In the genomic region with DNA sequence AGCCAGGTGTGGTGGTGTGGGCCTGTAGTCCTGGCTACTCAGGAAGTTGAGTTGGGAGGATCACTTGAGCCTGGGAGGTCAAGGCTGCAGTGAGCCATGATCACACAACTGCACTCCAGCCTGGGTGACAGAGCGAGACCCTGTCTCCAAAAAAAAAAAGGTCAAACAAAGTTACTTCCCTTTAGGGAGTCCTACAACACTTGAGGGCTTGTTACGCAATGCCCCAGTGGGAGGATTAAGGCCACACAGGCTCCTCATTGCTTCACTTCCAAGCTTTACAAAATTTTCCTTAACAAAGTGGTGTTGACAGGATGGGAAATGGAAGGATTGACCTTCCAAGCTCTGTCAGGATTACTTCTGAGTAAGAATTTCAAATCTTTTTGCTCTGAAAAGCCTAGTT, we compare ENCODE assay signal across 14 cellular contexts. TPM values are rescaled to one million over a fixed set of nuclear protein-coding genes. Genes with fewer than 3 reads are reported as not detected.
DNase-seq lines count a peak whose midpoint lies in the region; ATAC-seq and TF ChIP-seq lines count a peak whose summit lies in the region.
"Had no signal": no experiment of that assay in that cellular context is flagged by ENCODE, and none has a peak within 500 bp of the region (broad histone marks: within the 10 kb centered on the region; RNA-seq: fewer than 3 reads in every experiment).

No MANE protein-coding gene starts in this region.

- H3K27me3 ChIP-seq in A673 (replicated peaks; ENCODE audit: insufficient read depth, low read depth, low read length, poor library complexity), result no peaks in the 10 kb centered on the region
- H3K27me3 ChIP-seq in WERI-Rb-1 (ENCODE audit: insufficient read depth, low read depth, severe bottlenecking), result no peaks in the 10 kb centered on the region
- no peaks in the 10 kb centered on the region for H3K27me3 ChIP-seq in left lung
- H3K27me3 ChIP-seq: SJCRH30 had no signal

- TF ChIP-seq RAD21 in Ishikawa (IDR thresholded peaks at IDR 0.05; ENCODE audit: low read depth), result no peak

- POLR2A ChIA-PET in A673 (lab: Charles Lee; ENCODE audit: low non-redundant PET), result no interaction called here

- CTCF ChIA-PET in A673 (lab: Charles Lee), result no interaction called here

- intact Hi-C loops in A673 (cut with micrococcal nuclease; ENCODE audit: unreplicated experiment) (no loop called here), left lung (cut with DNase I) (no loop called here)

- no peak overlapping the region for H3K27ac Mint-ChIP-seq in effector memory CD8-positive, alpha-beta T cell
- H3K27ac Mint-ChIP-seq: immature natural killer cell had no signal

- H3K36me3 Mint-ChIP-seq in effector memory CD8-positive, alpha-beta T cell (ENCODE audit: insufficient read depth), result peaks cover 3% of the 10 kb centered on the region
- H3K36me3 Mint-ChIP-seq: immature natural killer cell; naive thymus-derived CD8-positive, alpha-beta T cell had no signal

- ATAC-seq in left lung (peak; percentile 52), GM19023 (IDR thresholded peaks at IDR 0.05; ENCODE audit: unreplicated experiment) (no peak)
- no peak for ATAC-seq in effector memory CD8-positive, alpha-beta T cell (replicated peaks)
- ATAC-seq: naive thymus-derived CD8-positive, alpha-beta T cell had no signal

- no peak for TF ChIP-seq EP300 in Ishikawa (IDR thresholded peaks at IDR 0.05; ENCODE audit: borderline replicate concordance)

- no peaks in the 10 kb centered on the region for H3K9me3 ChIP-seq in A673 (ENCODE audit: low read depth, low read length, poor library complexity, severe bottlenecking)
- H3K9me3 ChIP-seq in WERI-Rb-1 (ENCODE audit: severe bottlenecking), result no peaks in the 10 kb centered on the region
- no peaks in the 10 kb centered on the region for H3K9me3 ChIP-seq in left lung
- H3K9me3 ChIP-seq: SJCRH30 had no signal

- H3K9me3 Mint-ChIP-seq in effector memory CD8-positive, alpha-beta T cell, result no peaks in the 10 kb centered on the region
- H3K9me3 Mint-ChIP-seq: immature natural killer cell; naive thymus-derived CD8-positive, alpha-beta T cell had no signal

- H3K27me3 Mint-ChIP-seq in effector memory CD8-positive, alpha-beta T cell, result peaks cover 0 to 7% of the 10 kb centered on the region in 2 donors
- H3K27me3 Mint-ChIP-seq: naive thymus-derived CD8-positive, alpha-beta T cell had no signal

- DNase-seq in A673 (ENCODE audit: low spot score), result peak; percentile 48
- DNase-seq in WERI-Rb-1, result no peak
- DNase-seq in left lung, result peak in 1 of 2 donors; percentile 85
- no peak for DNase-seq in activated CD4-positive, alpha-beta T cell treated with anti-CD3 and anti-CD28 coated beads, Interleukin-2, amount 50 U/mL, for 48 hours
- no peak for DNase-seq in NCI-H345 (lab: John Stamatoyannopoulos, UW)
- DNase-seq in effector memory CD8-positive, alpha-beta T cell, result no peak
- DNase-seq: immature natural killer cell, NCI-H1417, NCI-H526, SJCRH30 had no signal

- H3K27ac ChIP-seq in A673 (ENCODE audit: low read depth, low read length, poor library complexity, severe bottlenecking) (no peak overlapping the region), WERI-Rb-1 (peak overlapping the region; percentile 95), left lung (peak overlapping the region in 1 of 2 donors; percentile 59)
- H3K27ac ChIP-seq: epithelial cell of prostate, SJCRH30 had no signal

- H3K4me1 ChIP-seq in A673 (ENCODE audit: insufficient read depth, low read length, poor library complexity, severe bottlenecking) (no peaks in the 10 kb centered on the region), left lung (peaks cover 8 to 32% of the 10 kb centered on the region in 2 donors)

- H3K4me3 ChIP-seq in A673 (ENCODE audit: low read depth, low read length, poor library complexity, severe bottlenecking) (no peak overlapping the region), WERI-Rb-1 (ENCODE audit: low read depth, low read length) (no peak overlapping the region), left lung (no peak overlapping the region)
- H3K4me3 ChIP-seq: SJCRH30 had no signal

- no TSS peak for BruUV-seq in A673 (replicated peaks; lab: Mats Ljungman, UMichigan)

- H3K4me3 Mint-ChIP-seq in effector memory CD8-positive, alpha-beta T cell, result no peak overlapping the region
- H3K4me3 Mint-ChIP-seq: immature natural killer cell; naive thymus-derived CD8-positive, alpha-beta T cell had no signal

- TF ChIP-seq CTCF in A673 (conservative IDR thresholded peaks at IDR 0.05; ENCODE audit: low read depth, low read length), result no peak
- TF ChIP-seq CTCF in WERI-Rb-1 (IDR thresholded peaks at IDR 0.05; ENCODE audit: low read depth, low read length), result no peak
- no peak for TF ChIP-seq CTCF in left lung (IDR thresholded peaks at IDR 0.05)

- peaks cover 3% of the 10 kb centered on the region in 2 donors for H3K4me1 Mint-ChIP-seq in effector memory CD8-positive, alpha-beta T cell (ENCODE audit: low read depth in 2 of 2)

- no peaks in the 10 kb centered on the region for H3K36me3 ChIP-seq in A673 (ENCODE audit: insufficient read depth, low read length, poor library complexity, severe bottlenecking)
- H3K36me3 ChIP-seq in WERI-Rb-1, result no peaks in the 10 kb centered on the region
- H3K36me3 ChIP-seq in left lung, result no peaks in the 10 kb centered on the region
- H3K36me3 ChIP-seq: SJCRH30 had no signal

TF ChIP-seq in Ishikawa, 13 proteins besides CTCF, POLR2A, EP300 and RAD21:
- TF ChIP-seq TAF1 (IDR thresholded peaks at IDR 0.05; ENCODE audit: low read depth), result no peak
- TF ChIP-seq CREB1 (IDR thresholded peaks at IDR 0.05; ENCODE audit: low read depth), result no peak
- TF ChIP-seq CEBPB (IDR thresholded peaks at IDR 0.05), result peak; percentile 90

RNA-seq across cellular contexts. Expression of gene EXTL1, which starts 6.2 kb away (rescaled TPM):
- total RNA-seq in A673 (2021), result 0.07 TPM in 1 of 2 replicates, not detected in the other
- total RNA-seq in left lung, result 1 to 10 TPM in 1 of 2 donors, under 1 TPM in 1; 0.13 to 1.0 TPM

RNA-seq across cellular contexts. Expression of gene PAFAH2, which starts 17.5 kb away (rescaled TPM):
- 6.7 and 7.2 TPM in 2 replicates for total RNA-seq in A673 (2021)
- total RNA-seq in left lung, result 10 to 100 TPM; 13.6 to 25.2 TPM

RNA-seq across cellular contexts. Expression of gene SLC30A2, which starts 30.6 kb away (rescaled TPM):
- total RNA-seq in A673 (2021) (not detected in 2 replicates), left lung (under 1 TPM in 1 of 2 donors, not detected in 1; 0.15 TPM)
- total RNA-seq: naive thymus-derived CD8-positive, alpha-beta T cell had no signal

RNA-seq across cellular contexts. Expression of gene TRIM63, which starts 52.1 kb away (rescaled TPM):
- not detected in 2 replicates for total RNA-seq in A673 (2021)
- total RNA-seq in left lung, result under 1 TPM; 0.15 to 0.26 TPM
- total RNA-seq: naive thymus-derived CD8-positive, alpha-beta T cell; SJCRH30 had no signal
